ENCODE assay signal across 8 cellular contexts in the genomic region with DNA sequence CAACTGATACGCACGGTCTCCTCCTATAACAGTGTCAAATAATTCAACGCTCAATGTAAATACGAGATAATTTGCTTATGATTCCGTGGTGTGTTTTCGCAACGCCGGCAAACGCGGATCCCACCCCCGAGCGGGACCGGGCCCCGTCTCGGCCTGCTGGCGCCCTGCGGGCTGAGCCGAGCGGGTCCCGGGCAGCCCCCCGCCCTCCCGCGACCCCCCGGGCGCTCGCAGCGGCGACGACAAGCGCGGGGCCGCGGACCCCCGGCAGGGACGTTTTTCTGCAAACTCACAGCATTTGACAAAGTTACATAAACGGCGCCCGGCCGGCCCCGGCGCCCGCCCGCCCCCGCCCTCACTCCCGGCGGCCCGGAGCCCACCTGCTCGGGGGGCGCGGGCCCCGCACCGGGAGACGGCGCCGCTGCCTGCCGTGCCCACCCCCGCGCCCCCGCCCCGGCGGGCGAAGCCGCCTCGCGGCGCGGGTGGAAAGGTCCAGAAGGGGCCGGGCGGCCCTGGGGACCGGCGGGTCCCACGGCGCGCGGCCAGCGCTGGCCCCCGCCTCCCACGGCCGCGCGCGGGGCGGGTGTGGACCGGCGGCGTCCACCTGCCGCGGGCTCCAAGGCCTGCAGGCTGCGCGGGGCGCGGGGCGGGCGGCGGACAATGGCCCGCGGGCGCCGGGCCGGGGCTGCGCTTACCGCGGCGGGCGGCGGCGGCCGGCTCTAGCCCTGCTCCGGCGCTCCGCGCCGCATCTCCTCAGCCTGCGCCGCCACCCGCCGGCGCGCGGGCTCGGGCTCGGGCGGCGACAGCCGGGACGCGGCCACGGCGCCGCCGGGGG. TPM values are rescaled to one million over a fixed set of nuclear protein-coding genes. Genes with fewer than 3 reads are reported as not detected.
A peak's percentile ranks its signal among the peaks of the same experiment; 100 is the strongest.
DNase-seq lines count a peak whose midpoint lies in the region; ATAC-seq lines count a peak whose summit lies in the region.

No MANE protein-coding gene starts in this region.

- H3K27ac Mint-ChIP-seq in activated CD4-positive, alpha-beta memory T cell treated with anti-CD3 and anti-CD28 coated beads for 36 hours, result peak overlapping the region; percentile 76

- no peaks in the 10 kb centered on the region for H3K9me3 Mint-ChIP-seq in activated CD4-positive, alpha-beta memory T cell treated with anti-CD3 and anti-CD28 coated beads for 36 hours

- CTCF ChIA-PET in activated CD4-positive, alpha-beta memory T cell treated with anti-CD3 and anti-CD28 coated beads for 36 hours (lab: Charles Lee), result interaction anchor here (1.2 kb wide), 1 partner anchor 133 kb away, joined by 6 read pairs; no protein-coding TSS in a partner anchor

- peak; percentile 6 for ATAC-seq in HG02938 (IDR thresholded peaks at IDR 0.05; ENCODE audit: unreplicated experiment)
- ATAC-seq in sciatic nerve, result no peak

- H3K4me1 Mint-ChIP-seq in activated CD4-positive, alpha-beta memory T cell treated with anti-CD3 and anti-CD28 coated beads for 36 hours (ENCODE audit: low read depth), result peaks cover 35% of the 10 kb centered on the region

- H3K36me3 Mint-ChIP-seq in activated CD4-positive, alpha-beta memory T cell treated with anti-CD3 and anti-CD28 coated beads for 36 hours, result peaks cover 5% of the 10 kb centered on the region

- POLR2A ChIA-PET in activated CD4-positive, alpha-beta memory T cell treated with anti-CD3 and anti-CD28 coated beads for 36 hours (lab: Charles Lee), result interaction anchor here (0.8 to 3.2 kb wide), 5 partner anchors 19 to 546 kb away, joined by 3 to 19 read pairs (median 3); no protein-coding TSS in a partner anchor

- in situ Hi-C loops in ACHN (cut with HindIII; ENCODE audit: low pct_ligation_motif_present, low pct_unique_long_range_greater_than_20kb, low sequenced_read_pairs), result no loop called here

- no peaks in the 10 kb centered on the region for H3K27me3 Mint-ChIP-seq in activated CD4-positive, alpha-beta memory T cell treated with anti-CD3 and anti-CD28 coated beads for 36 hours

- intact Hi-C loops in activated CD4-positive, alpha-beta memory T cell treated with anti-CD3 and anti-CD28 coated beads for 36 hours (cut with micrococcal nuclease), result loop anchor here (2.0 to 10.0 kb wide), 4 partner anchors 135 to 1165 kb away; a partner anchor contains a TSS
- intact Hi-C loops in sciatic nerve (cut with DNase I), result no loop called here

- DNase-seq in ELR (ENCODE audit: low read depth) (peak; percentile 48), germinal center (ENCODE audit: low spot score) (peak; percentile 59), sciatic nerve (ENCODE audit: low spot score) (peak; percentile 65), AG08396 (ENCODE audit: low spot score) (no peak), ACHN (no peak), amniotic stem cell (lab: John Stamatoyannopoulos, UW) (no peak)
- DNase-seq in activated CD4-positive, alpha-beta memory T cell treated with anti-CD3 and anti-CD28 coated beads for 36 hours, result peak; percentile 67

- H3K4me3 Mint-ChIP-seq in activated CD4-positive, alpha-beta memory T cell treated with anti-CD3 and anti-CD28 coated beads for 36 hours, result peak overlapping the region; percentile 87

RNA-seq across cellular contexts. Expression of a gene that starts 0.6 kb away (rescaled TPM):
- total RNA-seq in activated CD4-positive, alpha-beta memory T cell treated with anti-CD3 and anti-CD28 coated beads for 36 hours, result 10 to 100 TPM; 30.0 to 35.8 TPM
- total RNA-seq in sciatic nerve, result 99.5 TPM

Comparison
In these comparisons a context has a peak if more than half of its experiments do, and no peak if none do; other contexts are left out.
1. DNase-seq: peak in ELR (single experiment), activated CD4-positive, alpha-beta memory T cell treated with anti-CD3 and anti-CD28 coated beads for 36 hours (single experiment), germinal center (single experiment) and sciatic nerve (single experiment); none in AG08396 (single experiment), ACHN (single experiment) and amniotic stem cell (single experiment).